In genomic region chr1:199182151-199182843, GRCh38 we compare ENCODE assay signal across 13 cellular contexts.
DNase-seq lines count a peak whose midpoint lies in the region; ATAC-seq and TF ChIP-seq lines count a peak whose summit lies in the region.
"Had no signal": no experiment of that assay in that cellular context is flagged by ENCODE, and none has a peak within 500 bp of the region (broad histone marks: within the 10 kb centered on the region; RNA-seq: fewer than 3 reads in every experiment).

No MANE protein-coding gene starts in this region.

- H3K36me3 ChIP-seq in KMS-11 (ENCODE audit: insufficient read depth): no peaks in the 10 kb centered on the region
- no peaks in the 10 kb centered on the region for H3K36me3 ChIP-seq in adipocyte (ENCODE audit: control insufficient read depth, insufficient read depth, low read length, severe bottlenecking)
- H3K36me3 ChIP-seq: esophagus squamous epithelium, HAP-1, SJCRH30 had no signal

- H3K27me3 ChIP-seq in KMS-11 (ENCODE audit: insufficient read depth, low read depth) (no peaks in the 10 kb centered on the region), adipocyte (replicated peaks; ENCODE audit: control insufficient read depth, insufficient read depth, low read length) (no peaks in the 10 kb centered on the region)
- H3K27me3 ChIP-seq: esophagus squamous epithelium, SJCRH30 had no signal

- peak overlapping the region; percentile 39 for H3K4me2 ChIP-seq in KMS-11

- H3K27ac Mint-ChIP-seq in stimulated activated naive CD8-positive, alpha-beta T cell treated with anti-CD3 and anti-CD28 coated beads, Interleukin-15, amount 100 ng/mL, for 72 hours: no peak overlapping the region

- no peaks in the 10 kb centered on the region for H3K79me2 ChIP-seq in KMS-11 (ENCODE audit: insufficient read depth, low read depth)
- H3K79me2 ChIP-seq: parathyroid adenoma had no signal

- no peaks in the 10 kb centered on the region for H3K9me3 Mint-ChIP-seq in stimulated activated naive CD8-positive, alpha-beta T cell treated with anti-CD3 and anti-CD28 coated beads, Interleukin-15, amount 100 ng/mL, for 72 hours

- H3K9ac ChIP-seq in KMS-11 (no peak overlapping the region), adipocyte (ENCODE audit: low read length) (no peak overlapping the region)
- H3K9ac ChIP-seq: parathyroid adenoma had no signal

- H3K9me3 ChIP-seq in adipocyte (ENCODE audit: control insufficient read depth, low read length): no peaks in the 10 kb centered on the region
- H3K9me3 ChIP-seq: esophagus squamous epithelium, HAP-1, SJCRH30 had no signal

- DNase-seq in stimulated activated naive CD8-positive, alpha-beta T cell treated with anti-CD3 and anti-CD28 coated beads, Interleukin-15, Interleukin-2, amounts not matched to agents 100 U/mL and 50 U/mL, for 24 hours: no peak
- DNase-seq in stimulated activated naive CD8-positive, alpha-beta T cell treated with anti-CD3 and anti-CD28 coated beads, Interleukin-15, amount 100 ng/mL, for 72 hours: no peak
- DNase-seq in adipocyte (ENCODE audit: low read depth) (peak; percentile 8), amniotic stem cell (lab: John Stamatoyannopoulos, UW) (no peak), AG20443 (ENCODE audit: low spot score) (no peak), cerebellar nuclear complex (lab: John Stamatoyannopoulos, UW) (no peak), COLO668 (lab: John Stamatoyannopoulos, UW; ENCODE audit: unreplicated experiment) (no peak)
- DNase-seq: esophagus squamous epithelium, kidney glomerular epithelial cell, SJCRH30 had no signal

- H3K4me3 ChIP-seq in KMS-11 (IDR thresholded peaks at IDR 0.05; ENCODE audit: insufficient read depth, low read depth, low read length) (no peak overlapping the region), adipocyte (ENCODE audit: low read length) (no peak overlapping the region)
- H3K4me3 ChIP-seq: esophagus squamous epithelium, HAP-1, SJCRH30 had no signal

- peak; percentile 65 for ATAC-seq in stimulated activated naive CD8-positive, alpha-beta T cell treated with anti-CD3 and anti-CD28 coated beads, Interleukin-15, Interleukin-2, amounts not matched to agents 100 U/mL and 50 U/mL, for 24 hours
- no peak for ATAC-seq in stimulated activated naive CD8-positive, alpha-beta T cell treated with anti-CD3 and anti-CD28 coated beads, Interleukin-15, amount 100 ng/mL, for 72 hours

- H3K4me1 Mint-ChIP-seq in stimulated activated naive CD8-positive, alpha-beta T cell treated with anti-CD3 and anti-CD28 coated beads, Interleukin-15, amount 100 ng/mL, for 72 hours: peaks cover 11% of the 10 kb centered on the region

- no peaks in the 10 kb centered on the region for H4K20me1 ChIP-seq in KMS-11 (ENCODE audit: insufficient read depth)

- H2AFZ ChIP-seq in KMS-11 (ENCODE audit: low read depth): peak overlapping the region; percentile 11; the same call in 1 of the 2 replicates
- H2AFZ ChIP-seq: parathyroid adenoma had no signal

- peak overlapping the region; percentile 28 for H3K27ac ChIP-seq in KMS-11
- H3K27ac ChIP-seq: esophagus squamous epithelium, parathyroid adenoma, SJCRH30 had no signal

- no peak for TF ChIP-seq CTCF in KMS-11 (conservative IDR thresholded peaks at IDR 0.05; ENCODE audit: low read depth, low read length)

- H3K4me1 ChIP-seq in KMS-11 (ENCODE audit: low read depth, poor library complexity, severe bottlenecking) (peaks cover 19% of the 10 kb centered on the region), adipocyte (ENCODE audit: control insufficient read depth, insufficient read depth, low read length) (no peaks in the 10 kb centered on the region)
- H3K4me1 ChIP-seq: esophagus squamous epithelium, HAP-1, parathyroid adenoma, SJCRH30 had no signal

- H3K27me3 Mint-ChIP-seq in stimulated activated naive CD8-positive, alpha-beta T cell treated with anti-CD3 and anti-CD28 coated beads, Interleukin-15, amount 100 ng/mL, for 72 hours: no peaks in the 10 kb centered on the region

- H3K4me3 Mint-ChIP-seq in stimulated activated naive CD8-positive, alpha-beta T cell treated with anti-CD3 and anti-CD28 coated beads, Interleukin-15, amount 100 ng/mL, for 72 hours: no peak overlapping the region
